ENCODE assay signal across 8 cellular contexts in genomic region chr2:63283273-63283672, GRCh38.
"Had no signal": no experiment of that assay in that cellular context is flagged by ENCODE, and none has a peak within 500 bp of the region (broad histone marks: within the 10 kb centered on the region; RNA-seq: fewer than 3 reads in every experiment).

No MANE protein-coding gene starts in this region.

- H3K4me1 ChIP-seq: HAP-1 had no signal

- H3K4me1 Mint-ChIP-seq: IgD-negative memory B cell had no signal

- H3K27ac Mint-ChIP-seq: HFFc6, IgD-negative memory B cell had no signal

- ATAC-seq: HCT116 had no signal

- H3K9ac ChIP-seq: GM23248 had no signal

- DNase-seq: GM23248, GOT3, H7, HFFc6, KG1 had no signal

- H3K27ac ChIP-seq: GM23248 had no signal

- H3K4me3 Mint-ChIP-seq: HFFc6, IgD-negative memory B cell had no signal

- H3K36me3 ChIP-seq: HAP-1 had no signal

- H3K9me3 ChIP-seq: HAP-1 had no signal

- H3K4me3 ChIP-seq: GM23248, HAP-1 had no signal
